Comparison of ENCODE assay signal across 28 cellular contexts in genomic region chr5:143179126-143179740, GRCh38.
"Had no signal": no experiment of that assay in that cellular context is flagged by ENCODE, and none has a peak within 500 bp of the region (broad histone marks: within the 10 kb centered on the region; RNA-seq: fewer than 3 reads in every experiment).

No MANE protein-coding gene starts in this region.

- H3K36me3 Mint-ChIP-seq: neural progenitor cell had no signal

- ATAC-seq: activated T-cell treated with anti-CD3 and anti-CD28 coated beads, Interleukin-2, amount 50 U/mL, for 72 hours; body of pancreas; gastrocnemius medialis; left ventricle myocardium superior; naive thymus-derived CD4-positive, alpha-beta T cell; stimulated activated naive B cell treated with anti-CD40 and anti-IgM and Interleukin-4, amounts not matched to agents 10 μg/mL and 1 μg/mL and 100 μg/mL, for 72 hours had no signal

- H3K4me2 ChIP-seq: hepatocyte, neural progenitor cell, smooth muscle cell had no signal

- H3K4me1 ChIP-seq: colonic mucosa, neural progenitor cell, parathyroid adenoma had no signal

- H3K27me3 ChIP-seq: adrenal gland, body of pancreas, colonic mucosa, gastrocnemius medialis, hepatocyte, neural progenitor cell, right atrium auricular region, stomach, tibial artery had no signal

- H3K36me3 ChIP-seq: adrenal gland, colonic mucosa, gastrocnemius medialis, neural progenitor cell, right atrium auricular region, stomach had no signal

- H3K9me3 Mint-ChIP-seq: activated naive CD8-positive, alpha-beta T cell treated with anti-CD3 and anti-CD28 coated beads for 36 hours; neural progenitor cell had no signal

- H3K27me3 Mint-ChIP-seq: activated naive CD8-positive, alpha-beta T cell treated with anti-CD3 and anti-CD28 coated beads for 36 hours; naive thymus-derived CD4-positive, alpha-beta T cell had no signal

- H3K79me2 ChIP-seq: hepatocyte, parathyroid adenoma had no signal

- H3K9me3 ChIP-seq: adrenal gland, body of pancreas, colonic mucosa, gastrocnemius medialis, right atrium auricular region, stomach, tibial artery had no signal

- H3K9ac ChIP-seq: neural progenitor cell, parathyroid adenoma had no signal

- H3K4me3 Mint-ChIP-seq: activated naive CD8-positive, alpha-beta T cell treated with anti-CD3 and anti-CD28 coated beads for 36 hours; activated T-cell treated with anti-CD3 and anti-CD28 coated beads, Interleukin-2, amount 50 U/mL, for 72 hours; naive thymus-derived CD4-positive, alpha-beta T cell; neural progenitor cell; stimulated activated naive B cell treated with anti-CD40 and anti-IgM and Interleukin-4, amounts not matched to agents 10 μg/mL and 1 μg/mL and 100 μg/mL, for 72 hours had no signal

- H3K27ac ChIP-seq: adrenal gland, body of pancreas, colonic mucosa, gastrocnemius medialis, hepatocyte, neural progenitor cell, parathyroid adenoma, right atrium auricular region, stomach, tibial artery, VCaP had no signal

- H2AFZ ChIP-seq: hepatocyte, neural progenitor cell, parathyroid adenoma had no signal

- H3K27ac Mint-ChIP-seq: activated naive CD8-positive, alpha-beta T cell treated with anti-CD3 and anti-CD28 coated beads for 36 hours; activated T-cell treated with anti-CD3 and anti-CD28 coated beads, Interleukin-2, amount 50 U/mL, for 72 hours; naive thymus-derived CD4-positive, alpha-beta T cell; neural progenitor cell; stimulated activated naive B cell treated with anti-CD40 and anti-IgM and Interleukin-4, amounts not matched to agents 10 μg/mL and 1 μg/mL and 100 μg/mL, for 72 hours had no signal

- H3K4me3 ChIP-seq: adrenal gland, body of pancreas, colonic mucosa, gastrocnemius medialis, hepatocyte, neural progenitor cell, right atrium auricular region, smooth muscle cell, stomach, tibial artery had no signal

- DNase-seq: activated CD4-positive, alpha-beta T cell treated with anti-CD3 and anti-CD28 coated beads for 4 hours; activated CD4-positive, alpha-beta T cell treated with anti-CD3 and anti-CD28 coated beads, Interleukin-2, amount 50 U/mL, for 4 hours; activated naive CD4-positive, alpha-beta T cell treated with Interleukin-2 at 50 U/mL for 16 hours; activated naive CD8-positive, alpha-beta T cell treated with anti-CD3 and anti-CD28 coated beads for 36 hours; activated T-cell treated with anti-CD3 and anti-CD28 coated beads for 4 hours; activated T-cell treated with anti-CD3 and anti-CD28 coated beads, Interleukin-2, amount 50 U/mL, for 72 hours; adrenal gland; aorta; body of pancreas; cerebellar nuclear complex; colonic mucosa; effector memory CD4-positive, alpha-beta T cell; gastrocnemius medialis; islet precursor cell; left ventricle myocardium superior; midbrain; naive thymus-derived CD4-positive, alpha-beta T cell; occipital lobe; stimulated activated CD4-positive, alpha-beta T cell treated with anti-CD3 and anti-CD28 coated beads, Interleukin-1b, Interleukin-23, amount 100 ng/mL, for 48 hours; stimulated activated naive B cell treated with anti-CD40 and anti-IgM and Interleukin-4, amounts not matched to agents 10 μg/mL and 1 μg/mL and 100 μg/mL, for 72 hours; stomach; tibial artery had no signal
